Comparison of ENCODE assay signal across 17 cellular contexts in genomic region chr18:76466410-76466991, GRCh38. TPM values are rescaled to one million over a fixed set of nuclear protein-coding genes. Genes with fewer than 3 reads are reported as not detected.
DNase-seq lines count a peak whose midpoint lies in the region; ATAC-seq and TF ChIP-seq lines count a peak whose summit lies in the region.
"Had no signal": no experiment of that assay in that cellular context is flagged by ENCODE, and none has a peak within 500 bp of the region (broad histone marks: within the 10 kb centered on the region; RNA-seq: fewer than 3 reads in every experiment).

No MANE protein-coding gene starts in this region.

- H2AFZ ChIP-seq in PC-3 (ENCODE audit: low read length): no peak overlapping the region

- H3K4me1 Mint-ChIP-seq in natural killer cell treated with Interleukin-12 subunit alpha and Interleukin-12 subunit beta and Interleukin-15 and Interleukin-18, amount 100 ng/mL, for 72 hours (ENCODE audit: low read depth in 2 of 2): peaks cover 22 to 33% of the 10 kb centered on the region in 2 donors

- no peaks in the 10 kb centered on the region for H4K20me1 ChIP-seq in PC-3 (ENCODE audit: low read length)

- peak; percentile 23 for ATAC-seq in Right ventricle myocardium inferior
- no peak for ATAC-seq in left cardiac atrium
- peak; percentile 15 for ATAC-seq in body of pancreas
- ATAC-seq in natural killer cell treated with Interleukin-12 subunit alpha and Interleukin-12 subunit beta and Interleukin-15 and Interleukin-18, amount 100 ng/mL, for 72 hours: peak; percentile 50 to 61
- ATAC-seq in PC-3: no peak

- H3K4me3 Mint-ChIP-seq in natural killer cell treated with Interleukin-12 subunit alpha and Interleukin-12 subunit beta and Interleukin-15 and Interleukin-18, amount 100 ng/mL, for 72 hours: peak overlapping the region; percentile 59

- H3K27me3 Mint-ChIP-seq in natural killer cell treated with Interleukin-12 subunit alpha and Interleukin-12 subunit beta and Interleukin-15 and Interleukin-18, amount 100 ng/mL, for 72 hours: no peaks in the 10 kb centered on the region

- POLR2A ChIA-PET in PC-3 (lab: Charles Lee; ENCODE audit: unreplicated experiment): no interaction called here

- TF ChIP-seq POLR2A in body of pancreas (IDR thresholded peaks at IDR 0.05) (no peak), vagina (IDR thresholded peaks at IDR 0.05) (no peak)

- no peak overlapping the region for H3K9ac ChIP-seq in PC-3 (ENCODE audit: low read length)
- H3K9ac ChIP-seq: SK-N-SH had no signal

- no peak overlapping the region for H3K4me2 ChIP-seq in PC-3 (ENCODE audit: low read length)
- H3K4me2 ChIP-seq: SK-N-SH, smooth muscle cell had no signal

- H3K9me3 ChIP-seq in body of pancreas (no peaks in the 10 kb centered on the region), vagina (no peaks in the 10 kb centered on the region), PC-3 (ENCODE audit: low read length) (no peaks in the 10 kb centered on the region)
- H3K9me3 ChIP-seq: SK-N-SH, transverse colon had no signal

- H3K9me2 ChIP-seq in PC-3 (replicated peaks; ENCODE audit: low read length): no peaks in the 10 kb centered on the region
- H3K9me2 ChIP-seq: SK-N-SH had no signal

- DNase-seq in Right ventricle myocardium inferior (ENCODE audit: missing footprints): no peak
- no peak for DNase-seq in left cardiac atrium
- no peak for DNase-seq in body of pancreas
- DNase-seq in natural killer cell treated with Interleukin-12 subunit alpha and Interleukin-12 subunit beta and Interleukin-15 and Interleukin-18, amount 100 ng/mL, for 72 hours (ENCODE audit: low spot score): no peak
- no peak for DNase-seq in vagina (ENCODE audit: extremely low spot score in 2 of 2)
- DNase-seq in NCI-H510A (lab: John Stamatoyannopoulos, UW): no peak
- DNase-seq in PC-3: no peak
- no peak for DNase-seq in pons (ENCODE audit: low spot score)
- DNase-seq: activated CD4-positive, alpha-beta T cell treated with anti-CD3 and anti-CD28 coated beads for 1 hour; activated gamma-delta T cell; central memory CD4-positive, alpha-beta T cell; DMS79 treated with DMSO at 0.1 percent for 48 hours; MV-4-11; NCI-H226; SK-N-SH; transverse colon had no signal

- intact Hi-C loops in Right ventricle myocardium inferior (cut with DNase I) (no loop called here), left cardiac atrium (cut with DNase I) (no loop called here), body of pancreas (cut with DNase I) (no loop called here), vagina (cut with DNase I) (no loop called here), PC-3 (cut with micrococcal nuclease) (no loop called here)

- H3K4me1 ChIP-seq in body of pancreas (no peaks in the 10 kb centered on the region), vagina (peaks cover 68% of the 10 kb centered on the region), PC-3 (ENCODE audit: insufficient read depth, low read length) (no peaks in the 10 kb centered on the region)

- H3K79me2 ChIP-seq in PC-3 (ENCODE audit: low read length): no peaks in the 10 kb centered on the region

- no peaks in the 10 kb centered on the region for H3K36me3 ChIP-seq in body of pancreas (replicated peaks in 1 of 2; ENCODE audit: insufficient read depth in 1 of 2, low read depth in 2 of 2)
- H3K36me3 ChIP-seq in vagina: no peaks in the 10 kb centered on the region
- H3K36me3 ChIP-seq in PC-3 (ENCODE audit: low read depth, low read length): no peaks in the 10 kb centered on the region
- H3K36me3 ChIP-seq: transverse colon had no signal

- H3K4me3 ChIP-seq in body of pancreas: no peak overlapping the region
- no peak overlapping the region for H3K4me3 ChIP-seq in vagina
- no peak overlapping the region for H3K4me3 ChIP-seq in PC-3 (ENCODE audit: low read length)
- H3K4me3 ChIP-seq: smooth muscle cell, transverse colon had no signal

- H3K27ac ChIP-seq in body of pancreas (no peak overlapping the region), vagina (peak overlapping the region; percentile 48), PC-3 (ENCODE audit: low read length) (no peak overlapping the region)
- H3K27ac ChIP-seq: transverse colon had no signal

- H3K36me3 Mint-ChIP-seq in natural killer cell treated with Interleukin-12 subunit alpha and Interleukin-12 subunit beta and Interleukin-15 and Interleukin-18, amount 100 ng/mL, for 72 hours: no peaks in the 10 kb centered on the region

- no peaks in the 10 kb centered on the region for H3F3A ChIP-seq in PC-3 (ENCODE audit: low read length, unreplicated experiment)

- H3K27me3 ChIP-seq in body of pancreas: no peaks in the 10 kb centered on the region
- no peaks in the 10 kb centered on the region for H3K27me3 ChIP-seq in vagina
- H3K27me3 ChIP-seq in PC-3 (ENCODE audit: low read length): peaks cover 67% of the 10 kb centered on the region
- H3K27me3 ChIP-seq: transverse colon had no signal

- WGBS in body of pancreas, 2 donors: 88 to 92% methylated on average over 13 to 19 of the region's 20 CpGs

- no TSS peak for BruUV-seq in PC-3 (replicated peaks; lab: Mats Ljungman, UMichigan)

- no peak for TF ChIP-seq CTCF in body of pancreas (IDR thresholded peaks at IDR 0.05)
- no peak for TF ChIP-seq CTCF in vagina (IDR thresholded peaks at IDR 0.05)
- TF ChIP-seq CTCF in PC-3 (conservative IDR thresholded peaks at IDR 0.05; ENCODE audit: low read depth, low read length): no peak

- CTCF ChIA-PET in PC-3 (lab: Charles Lee): no interaction called here

- peak overlapping the region; percentile 83 to 90 for H3K27ac Mint-ChIP-seq in natural killer cell treated with Interleukin-12 subunit alpha and Interleukin-12 subunit beta and Interleukin-15 and Interleukin-18, amount 100 ng/mL, for 72 hours

- H3K9me3 Mint-ChIP-seq in natural killer cell treated with Interleukin-12 subunit alpha and Interleukin-12 subunit beta and Interleukin-15 and Interleukin-18, amount 100 ng/mL, for 72 hours: no peaks in the 10 kb centered on the region

RNA-seq across cellular contexts. Expression of gene ZNF516, which starts 28.5 kb away (rescaled TPM):
- total RNA-seq in Right ventricle myocardium inferior (12.3 TPM), left cardiac atrium (10 to 100 TPM; 14.9 to 15.7 TPM), body of pancreas (10 to 100 TPM; 13.5 to 16.5 TPM), vagina (46.4 TPM), PC-3 (2014; rRNA removed) (1.7 and 4.0 TPM in 2 replicates)
- 10 to 100 TPM; 10.8 to 21.1 TPM for total RNA-seq in natural killer cell treated with Interleukin-12 subunit alpha and Interleukin-12 subunit beta and Interleukin-15 and Interleukin-18, amount 100 ng/mL, for 72 hours

Comparison
In these comparisons a context has a peak if more than half of its experiments do, and no peak if none do; other contexts are left out.
1. ATAC-seq: peak in Right ventricle myocardium inferior (single experiment), body of pancreas (single experiment) and natural killer cell treated with Interleukin-12 subunit alpha and Interleukin-12 subunit beta and Interleukin-15 and Interleukin-18, amount 100 ng/mL, for 72 hours (2 of 2); none in left cardiac atrium (0 of 2) and PC-3 (single experiment).